ENCODE assay signal across 1 cellular context in the genomic region with DNA sequence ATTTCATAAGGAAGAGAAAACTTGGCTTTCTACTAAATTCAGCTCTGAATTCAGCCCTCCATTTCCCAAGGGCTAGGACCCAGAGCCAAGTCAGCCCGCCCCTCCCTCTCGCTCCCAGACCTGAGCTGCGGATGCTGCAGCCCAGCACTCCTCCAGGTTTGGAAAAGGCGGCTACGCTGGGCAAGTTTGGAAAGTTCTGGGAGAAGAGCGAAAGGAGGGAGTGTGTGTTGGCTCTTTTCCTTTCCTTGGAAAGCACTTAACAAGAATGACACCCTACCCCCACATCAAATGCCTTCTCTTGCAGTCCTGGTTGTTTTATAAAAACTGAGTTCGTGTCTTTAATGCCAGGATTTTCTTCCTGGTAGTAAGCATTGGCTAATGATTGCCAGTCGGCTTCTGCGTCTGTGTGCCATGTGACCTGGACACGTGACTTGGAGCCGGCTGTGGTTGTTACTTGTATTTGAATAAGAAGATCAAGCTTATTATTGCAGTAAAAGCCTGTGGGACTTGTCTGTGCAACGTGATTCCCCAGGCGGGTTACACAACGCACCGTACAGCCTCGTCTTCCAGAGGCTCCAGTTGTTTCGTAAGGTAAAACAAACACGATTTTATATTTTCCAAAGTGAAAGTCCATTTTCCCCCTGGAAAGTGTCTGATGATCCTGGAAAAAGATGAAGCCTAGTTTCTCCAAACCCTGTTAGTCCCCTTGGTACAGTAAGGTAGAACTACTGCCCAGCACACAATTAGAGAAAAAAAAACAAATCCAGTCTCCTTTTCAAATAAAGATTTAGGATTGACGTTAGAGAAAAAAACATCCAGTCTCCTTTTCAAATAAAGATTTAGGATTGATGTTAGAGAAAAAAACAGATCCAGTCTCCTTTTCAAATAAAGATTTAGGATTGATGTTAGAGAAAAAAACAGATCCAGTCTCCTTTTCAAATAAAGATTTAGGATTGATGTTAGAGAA.
A peak's percentile ranks its signal among the peaks of the same experiment; 100 is the strongest.
TF ChIP-seq lines count a peak whose summit lies in the region.

No MANE protein-coding gene starts in this region.

TF ChIP-seq in HepG2, 621 proteins besides CTCF, POLR2A, EP300 and RAD21 (continued from another document and continues in another):
- TF ChIP-seq, protein P1, sequence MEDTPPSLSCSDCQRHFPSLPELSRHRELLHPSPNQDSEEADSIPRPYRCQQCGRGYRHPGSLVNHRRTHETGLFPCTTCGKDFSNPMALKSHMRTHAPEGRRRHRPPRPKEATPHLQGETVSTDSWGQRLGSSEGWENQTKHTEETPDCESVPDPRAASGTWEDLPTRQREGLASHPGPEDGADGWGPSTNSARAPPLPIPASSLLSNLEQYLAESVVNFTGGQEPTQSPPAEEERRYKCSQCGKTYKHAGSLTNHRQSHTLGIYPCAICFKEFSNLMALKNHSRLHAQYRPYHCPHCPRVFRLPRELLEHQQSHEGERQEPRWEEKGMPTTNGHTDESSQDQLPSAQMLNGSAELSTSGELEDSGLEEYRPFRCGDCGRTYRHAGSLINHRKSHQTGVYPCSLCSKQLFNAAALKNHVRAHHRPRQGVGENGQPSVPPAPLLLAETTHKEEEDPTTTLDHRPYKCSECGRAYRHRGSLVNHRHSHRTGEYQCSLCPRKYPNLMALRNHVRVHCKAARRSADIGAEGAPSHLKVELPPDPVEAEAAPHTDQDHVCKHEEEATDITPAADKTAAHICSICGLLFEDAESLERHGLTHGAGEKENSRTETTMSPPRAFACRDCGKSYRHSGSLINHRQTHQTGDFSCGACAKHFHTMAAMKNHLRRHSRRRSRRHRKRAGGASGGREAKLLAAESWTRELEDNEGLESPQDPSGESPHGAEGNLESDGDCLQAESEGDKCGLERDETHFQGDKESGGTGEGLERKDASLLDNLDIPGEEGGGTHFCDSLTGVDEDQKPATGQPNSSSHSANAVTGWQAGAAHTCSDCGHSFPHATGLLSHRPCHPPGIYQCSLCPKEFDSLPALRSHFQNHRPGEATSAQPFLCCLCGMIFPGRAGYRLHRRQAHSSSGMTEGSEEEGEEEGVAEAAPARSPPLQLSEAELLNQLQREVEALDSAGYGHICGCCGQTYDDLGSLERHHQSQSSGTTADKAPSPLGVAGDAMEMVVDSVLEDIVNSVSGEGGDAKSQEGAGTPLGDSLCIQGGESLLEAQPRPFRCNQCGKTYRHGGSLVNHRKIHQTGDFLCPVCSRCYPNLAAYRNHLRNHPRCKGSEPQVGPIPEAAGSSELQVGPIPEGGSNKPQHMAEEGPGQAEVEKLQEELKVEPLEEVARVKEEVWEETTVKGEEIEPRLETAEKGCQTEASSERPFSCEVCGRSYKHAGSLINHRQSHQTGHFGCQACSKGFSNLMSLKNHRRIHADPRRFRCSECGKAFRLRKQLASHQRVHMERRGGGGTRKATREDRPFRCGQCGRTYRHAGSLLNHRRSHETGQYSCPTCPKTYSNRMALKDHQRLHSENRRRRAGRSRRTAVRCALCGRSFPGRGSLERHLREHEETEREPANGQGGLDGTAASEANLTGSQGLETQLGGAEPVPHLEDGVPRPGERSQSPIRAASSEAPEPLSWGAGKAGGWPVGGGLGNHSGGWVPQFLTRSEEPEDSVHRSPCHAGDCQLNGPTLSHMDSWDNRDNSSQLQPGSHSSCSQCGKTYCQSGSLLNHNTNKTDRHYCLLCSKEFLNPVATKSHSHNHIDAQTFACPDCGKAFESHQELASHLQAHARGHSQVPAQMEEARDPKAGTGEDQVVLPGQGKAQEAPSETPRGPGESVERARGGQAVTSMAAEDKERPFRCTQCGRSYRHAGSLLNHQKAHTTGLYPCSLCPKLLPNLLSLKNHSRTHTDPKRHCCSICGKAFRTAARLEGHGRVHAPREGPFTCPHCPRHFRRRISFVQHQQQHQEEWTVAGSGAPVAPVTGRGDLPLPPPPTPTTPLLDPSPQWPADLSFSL (CRISPR knock-in tag; IDR thresholded peaks at IDR 0.05), result peak; percentile 72; the same call in 1 of the 2 replicates
- no peak for TF ChIP-seq TRIM24 (CRISPR knock-in tag; IDR thresholded peaks at IDR 0.05)
- TF ChIP-seq, protein P2, sequence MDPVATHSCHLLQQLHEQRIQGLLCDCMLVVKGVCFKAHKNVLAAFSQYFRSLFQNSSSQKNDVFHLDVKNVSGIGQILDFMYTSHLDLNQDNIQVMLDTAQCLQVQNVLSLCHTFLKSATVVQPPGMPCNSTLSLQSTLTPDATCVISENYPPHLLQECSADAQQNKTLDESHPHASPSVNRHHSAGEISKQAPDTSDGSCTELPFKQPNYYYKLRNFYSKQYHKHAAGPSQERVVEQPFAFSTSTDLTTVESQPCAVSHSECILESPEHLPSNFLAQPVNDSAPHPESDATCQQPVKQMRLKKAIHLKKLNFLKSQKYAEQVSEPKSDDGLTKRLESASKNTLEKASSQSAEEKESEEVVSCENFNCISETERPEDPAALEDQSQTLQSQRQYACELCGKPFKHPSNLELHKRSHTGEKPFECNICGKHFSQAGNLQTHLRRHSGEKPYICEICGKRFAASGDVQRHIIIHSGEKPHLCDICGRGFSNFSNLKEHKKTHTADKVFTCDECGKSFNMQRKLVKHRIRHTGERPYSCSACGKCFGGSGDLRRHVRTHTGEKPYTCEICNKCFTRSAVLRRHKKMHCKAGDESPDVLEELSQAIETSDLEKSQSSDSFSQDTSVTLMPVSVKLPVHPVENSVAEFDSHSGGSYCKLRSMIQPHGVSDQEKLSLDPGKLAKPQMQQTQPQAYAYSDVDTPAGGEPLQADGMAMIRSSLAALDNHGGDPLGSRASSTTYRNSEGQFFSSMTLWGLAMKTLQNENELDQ (CRISPR knock-in tag; IDR thresholded peaks at IDR 0.05; ENCODE audit: borderline replicate concordance), result no peak
- TF ChIP-seq, protein P3, sequence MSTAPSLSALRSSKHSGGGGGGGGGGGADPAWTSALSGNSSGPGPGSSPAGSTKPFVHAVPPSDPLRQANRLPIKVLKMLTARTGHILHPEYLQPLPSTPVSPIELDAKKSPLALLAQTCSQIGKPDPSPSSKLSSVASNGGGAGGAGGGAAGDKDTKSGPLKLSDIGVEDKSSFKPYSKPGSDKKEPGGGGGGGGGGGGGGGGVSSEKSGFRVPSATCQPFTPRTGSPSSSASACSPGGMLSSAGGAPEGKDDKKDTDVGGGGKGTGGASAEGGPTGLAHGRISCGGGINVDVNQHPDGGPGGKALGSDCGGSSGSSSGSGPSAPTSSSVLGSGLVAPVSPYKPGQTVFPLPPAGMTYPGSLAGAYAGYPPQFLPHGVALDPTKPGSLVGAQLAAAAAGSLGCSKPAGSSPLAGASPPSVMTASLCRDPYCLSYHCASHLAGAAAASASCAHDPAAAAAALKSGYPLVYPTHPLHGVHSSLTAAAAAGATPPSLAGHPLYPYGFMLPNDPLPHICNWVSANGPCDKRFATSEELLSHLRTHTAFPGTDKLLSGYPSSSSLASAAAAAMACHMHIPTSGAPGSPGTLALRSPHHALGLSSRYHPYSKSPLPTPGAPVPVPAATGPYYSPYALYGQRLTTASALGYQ (CRISPR knock-in tag; IDR thresholded peaks at IDR 0.05), result peak; percentile 69
- TF ChIP-seq ZNF781 (CRISPR knock-in tag; IDR thresholded peaks at IDR 0.05; ENCODE audit: borderline replicate concordance, not compliant biosample characterization), result peak; percentile 80
- no peak for TF ChIP-seq ZBTB1 (CRISPR knock-in tag; IDR thresholded peaks at IDR 0.05; ENCODE audit: borderline replicate concordance)
- TF ChIP-seq ZNF234 (CRISPR knock-in tag; conservative IDR thresholded peaks at IDR 0.05), result no peak
- TF ChIP-seq, protein P4, sequence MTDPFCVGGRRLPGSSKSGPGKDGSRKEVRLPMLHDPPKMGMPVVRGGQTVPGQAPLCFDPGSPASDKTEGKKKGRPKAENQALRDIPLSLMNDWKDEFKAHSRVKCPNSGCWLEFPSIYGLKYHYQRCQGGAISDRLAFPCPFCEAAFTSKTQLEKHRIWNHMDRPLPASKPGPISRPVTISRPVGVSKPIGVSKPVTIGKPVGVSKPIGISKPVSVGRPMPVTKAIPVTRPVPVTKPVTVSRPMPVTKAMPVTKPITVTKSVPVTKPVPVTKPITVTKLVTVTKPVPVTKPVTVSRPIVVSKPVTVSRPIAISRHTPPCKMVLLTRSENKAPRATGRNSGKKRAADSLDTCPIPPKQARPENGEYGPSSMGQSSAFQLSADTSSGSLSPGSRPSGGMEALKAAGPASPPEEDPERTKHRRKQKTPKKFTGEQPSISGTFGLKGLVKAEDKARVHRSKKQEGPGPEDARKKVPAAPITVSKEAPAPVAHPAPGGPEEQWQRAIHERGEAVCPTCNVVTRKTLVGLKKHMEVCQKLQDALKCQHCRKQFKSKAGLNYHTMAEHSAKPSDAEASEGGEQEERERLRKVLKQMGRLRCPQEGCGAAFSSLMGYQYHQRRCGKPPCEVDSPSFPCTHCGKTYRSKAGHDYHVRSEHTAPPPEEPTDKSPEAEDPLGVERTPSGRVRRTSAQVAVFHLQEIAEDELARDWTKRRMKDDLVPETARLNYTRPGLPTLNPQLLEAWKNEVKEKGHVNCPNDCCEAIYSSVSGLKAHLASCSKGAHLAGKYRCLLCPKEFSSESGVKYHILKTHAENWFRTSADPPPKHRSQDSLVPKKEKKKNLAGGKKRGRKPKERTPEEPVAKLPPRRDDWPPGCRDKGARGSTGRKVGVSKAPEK (CRISPR knock-in tag; IDR thresholded peaks at IDR 0.05; ENCODE audit: borderline replicate concordance), result peak; percentile 35; the same call in 1 of the 2 replicates
- TF ChIP-seq ZNF331 (CRISPR knock-in tag; IDR thresholded peaks at IDR 0.05), result peak; percentile 90; the same call in 1 of the 2 replicates
- TF ChIP-seq, protein P5, sequence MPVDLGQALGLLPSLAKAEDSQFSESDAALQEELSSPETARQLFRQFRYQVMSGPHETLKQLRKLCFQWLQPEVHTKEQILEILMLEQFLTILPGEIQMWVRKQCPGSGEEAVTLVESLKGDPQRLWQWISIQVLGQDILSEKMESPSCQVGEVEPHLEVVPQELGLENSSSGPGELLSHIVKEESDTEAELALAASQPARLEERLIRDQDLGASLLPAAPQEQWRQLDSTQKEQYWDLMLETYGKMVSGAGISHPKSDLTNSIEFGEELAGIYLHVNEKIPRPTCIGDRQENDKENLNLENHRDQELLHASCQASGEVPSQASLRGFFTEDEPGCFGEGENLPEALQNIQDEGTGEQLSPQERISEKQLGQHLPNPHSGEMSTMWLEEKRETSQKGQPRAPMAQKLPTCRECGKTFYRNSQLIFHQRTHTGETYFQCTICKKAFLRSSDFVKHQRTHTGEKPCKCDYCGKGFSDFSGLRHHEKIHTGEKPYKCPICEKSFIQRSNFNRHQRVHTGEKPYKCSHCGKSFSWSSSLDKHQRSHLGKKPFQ (CRISPR knock-in tag; IDR thresholded peaks at IDR 0.05; ENCODE audit: insufficient replicate concordance), result no peak
- peak; percentile 52; the same call in 1 of the 2 replicates for TF ChIP-seq EHMT2 (IDR thresholded peaks at IDR 0.05; ENCODE audit: borderline replicate concordance, low read depth, low read length)
- TF ChIP-seq ZNF232 (CRISPR knock-in tag; IDR thresholded peaks at IDR 0.05; ENCODE audit: borderline replicate concordance), result peak; percentile 53; the same call in 1 of the 2 replicates
- TF ChIP-seq, protein P6, sequence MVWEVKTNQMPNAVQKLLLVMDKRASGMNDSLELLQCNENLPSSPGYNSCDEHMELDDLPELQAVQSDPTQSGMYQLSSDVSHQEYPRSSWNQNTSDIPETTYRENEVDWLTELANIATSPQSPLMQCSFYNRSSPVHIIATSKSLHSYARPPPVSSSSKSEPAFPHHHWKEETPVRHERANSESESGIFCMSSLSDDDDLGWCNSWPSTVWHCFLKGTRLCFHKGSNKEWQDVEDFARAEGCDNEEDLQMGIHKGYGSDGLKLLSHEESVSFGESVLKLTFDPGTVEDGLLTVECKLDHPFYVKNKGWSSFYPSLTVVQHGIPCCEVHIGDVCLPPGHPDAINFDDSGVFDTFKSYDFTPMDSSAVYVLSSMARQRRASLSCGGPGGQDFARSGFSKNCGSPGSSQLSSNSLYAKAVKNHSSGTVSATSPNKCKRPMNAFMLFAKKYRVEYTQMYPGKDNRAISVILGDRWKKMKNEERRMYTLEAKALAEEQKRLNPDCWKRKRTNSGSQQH (CRISPR knock-in tag; IDR thresholded peaks at IDR 0.05; ENCODE audit: low read depth), result no peak
- 0 out of 2 replicates have a peak, but pooled peaks have one; percentile 20 for TF ChIP-seq ZNF644 (CRISPR knock-in tag; IDR thresholded peaks at IDR 0.05; ENCODE audit: low read depth)
- TF ChIP-seq POGZ (CRISPR knock-in tag; IDR thresholded peaks at IDR 0.05), result no peak
- TF ChIP-seq NBN (conservative IDR thresholded peaks at IDR 0.05), result no peak
- peak; percentile 92 for TF ChIP-seq BHLHE40 (IDR thresholded peaks at IDR 0.05; ENCODE audit: low read length)
- peak; percentile 69 for TF ChIP-seq THAP11 (CRISPR knock-in tag; IDR thresholded peaks at IDR 0.05)
- TF ChIP-seq, protein P7, sequence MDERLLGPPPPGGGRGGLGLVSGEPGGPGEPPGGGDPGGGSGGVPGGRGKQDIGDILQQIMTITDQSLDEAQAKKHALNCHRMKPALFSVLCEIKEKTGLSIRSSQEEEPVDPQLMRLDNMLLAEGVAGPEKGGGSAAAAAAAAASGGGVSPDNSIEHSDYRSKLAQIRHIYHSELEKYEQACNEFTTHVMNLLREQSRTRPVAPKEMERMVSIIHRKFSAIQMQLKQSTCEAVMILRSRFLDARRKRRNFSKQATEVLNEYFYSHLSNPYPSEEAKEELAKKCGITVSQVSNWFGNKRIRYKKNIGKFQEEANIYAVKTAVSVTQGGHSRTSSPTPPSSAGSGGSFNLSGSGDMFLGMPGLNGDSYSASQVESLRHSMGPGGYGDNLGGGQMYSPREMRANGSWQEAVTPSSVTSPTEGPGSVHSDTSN (CRISPR knock-in tag; IDR thresholded peaks at IDR 0.05), result no peak
- TF ChIP-seq ZNF816 (CRISPR knock-in tag; IDR thresholded peaks at IDR 0.05; ENCODE audit: borderline replicate concordance), result no peak
- TF ChIP-seq ZKSCAN1 (IDR thresholded peaks at IDR 0.05; ENCODE audit: low read length), result no peak
- TF ChIP-seq, protein P8, sequence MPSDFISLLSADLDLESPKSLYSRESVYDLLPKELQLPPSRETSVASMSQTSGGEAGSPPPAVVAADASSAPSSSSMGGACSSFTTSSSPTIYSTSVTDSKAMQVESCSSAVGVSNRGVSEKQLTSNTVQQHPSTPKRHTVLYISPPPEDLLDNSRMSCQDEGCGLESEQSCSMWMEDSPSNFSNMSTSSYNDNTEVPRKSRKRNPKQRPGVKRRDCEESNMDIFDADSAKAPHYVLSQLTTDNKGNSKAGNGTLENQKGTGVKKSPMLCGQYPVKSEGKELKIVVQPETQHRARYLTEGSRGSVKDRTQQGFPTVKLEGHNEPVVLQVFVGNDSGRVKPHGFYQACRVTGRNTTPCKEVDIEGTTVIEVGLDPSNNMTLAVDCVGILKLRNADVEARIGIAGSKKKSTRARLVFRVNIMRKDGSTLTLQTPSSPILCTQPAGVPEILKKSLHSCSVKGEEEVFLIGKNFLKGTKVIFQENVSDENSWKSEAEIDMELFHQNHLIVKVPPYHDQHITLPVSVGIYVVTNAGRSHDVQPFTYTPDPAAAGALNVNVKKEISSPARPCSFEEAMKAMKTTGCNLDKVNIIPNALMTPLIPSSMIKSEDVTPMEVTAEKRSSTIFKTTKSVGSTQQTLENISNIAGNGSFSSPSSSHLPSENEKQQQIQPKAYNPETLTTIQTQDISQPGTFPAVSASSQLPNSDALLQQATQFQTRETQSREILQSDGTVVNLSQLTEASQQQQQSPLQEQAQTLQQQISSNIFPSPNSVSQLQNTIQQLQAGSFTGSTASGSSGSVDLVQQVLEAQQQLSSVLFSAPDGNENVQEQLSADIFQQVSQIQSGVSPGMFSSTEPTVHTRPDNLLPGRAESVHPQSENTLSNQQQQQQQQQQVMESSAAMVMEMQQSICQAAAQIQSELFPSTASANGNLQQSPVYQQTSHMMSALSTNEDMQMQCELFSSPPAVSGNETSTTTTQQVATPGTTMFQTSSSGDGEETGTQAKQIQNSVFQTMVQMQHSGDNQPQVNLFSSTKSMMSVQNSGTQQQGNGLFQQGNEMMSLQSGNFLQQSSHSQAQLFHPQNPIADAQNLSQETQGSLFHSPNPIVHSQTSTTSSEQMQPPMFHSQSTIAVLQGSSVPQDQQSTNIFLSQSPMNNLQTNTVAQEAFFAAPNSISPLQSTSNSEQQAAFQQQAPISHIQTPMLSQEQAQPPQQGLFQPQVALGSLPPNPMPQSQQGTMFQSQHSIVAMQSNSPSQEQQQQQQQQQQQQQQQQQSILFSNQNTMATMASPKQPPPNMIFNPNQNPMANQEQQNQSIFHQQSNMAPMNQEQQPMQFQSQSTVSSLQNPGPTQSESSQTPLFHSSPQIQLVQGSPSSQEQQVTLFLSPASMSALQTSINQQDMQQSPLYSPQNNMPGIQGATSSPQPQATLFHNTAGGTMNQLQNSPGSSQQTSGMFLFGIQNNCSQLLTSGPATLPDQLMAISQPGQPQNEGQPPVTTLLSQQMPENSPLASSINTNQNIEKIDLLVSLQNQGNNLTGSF (CRISPR knock-in tag; IDR thresholded peaks at IDR 0.05), result no peak
